ENCODE assay signal across 1 cellular context in the genomic region with DNA sequence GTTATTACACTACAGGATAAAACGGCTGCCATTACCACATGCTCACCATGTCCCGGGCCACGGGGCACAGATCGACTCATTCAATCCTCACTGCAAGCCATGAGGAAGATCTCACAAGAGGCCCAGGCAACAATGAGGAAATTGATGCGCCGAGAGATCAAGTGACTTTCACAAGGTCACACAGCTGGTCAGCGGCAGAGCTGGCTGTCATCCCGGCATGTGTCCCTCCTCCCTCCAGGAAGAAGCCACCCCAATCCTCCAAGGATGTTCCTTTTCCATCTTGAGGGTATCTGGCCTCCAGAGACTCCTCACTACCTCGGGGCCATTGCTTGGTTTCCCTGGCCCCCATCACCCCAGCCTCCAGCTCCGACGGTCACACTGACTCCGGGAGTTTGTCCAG.
TF ChIP-seq lines count a peak whose summit lies in the region.

No MANE protein-coding gene starts in this region.

TF ChIP-seq in GM23338, 12 proteins besides CTCF, POLR2A, EP300 and RAD21 (continued from another document):
- TF ChIP-seq, protein P1, sequence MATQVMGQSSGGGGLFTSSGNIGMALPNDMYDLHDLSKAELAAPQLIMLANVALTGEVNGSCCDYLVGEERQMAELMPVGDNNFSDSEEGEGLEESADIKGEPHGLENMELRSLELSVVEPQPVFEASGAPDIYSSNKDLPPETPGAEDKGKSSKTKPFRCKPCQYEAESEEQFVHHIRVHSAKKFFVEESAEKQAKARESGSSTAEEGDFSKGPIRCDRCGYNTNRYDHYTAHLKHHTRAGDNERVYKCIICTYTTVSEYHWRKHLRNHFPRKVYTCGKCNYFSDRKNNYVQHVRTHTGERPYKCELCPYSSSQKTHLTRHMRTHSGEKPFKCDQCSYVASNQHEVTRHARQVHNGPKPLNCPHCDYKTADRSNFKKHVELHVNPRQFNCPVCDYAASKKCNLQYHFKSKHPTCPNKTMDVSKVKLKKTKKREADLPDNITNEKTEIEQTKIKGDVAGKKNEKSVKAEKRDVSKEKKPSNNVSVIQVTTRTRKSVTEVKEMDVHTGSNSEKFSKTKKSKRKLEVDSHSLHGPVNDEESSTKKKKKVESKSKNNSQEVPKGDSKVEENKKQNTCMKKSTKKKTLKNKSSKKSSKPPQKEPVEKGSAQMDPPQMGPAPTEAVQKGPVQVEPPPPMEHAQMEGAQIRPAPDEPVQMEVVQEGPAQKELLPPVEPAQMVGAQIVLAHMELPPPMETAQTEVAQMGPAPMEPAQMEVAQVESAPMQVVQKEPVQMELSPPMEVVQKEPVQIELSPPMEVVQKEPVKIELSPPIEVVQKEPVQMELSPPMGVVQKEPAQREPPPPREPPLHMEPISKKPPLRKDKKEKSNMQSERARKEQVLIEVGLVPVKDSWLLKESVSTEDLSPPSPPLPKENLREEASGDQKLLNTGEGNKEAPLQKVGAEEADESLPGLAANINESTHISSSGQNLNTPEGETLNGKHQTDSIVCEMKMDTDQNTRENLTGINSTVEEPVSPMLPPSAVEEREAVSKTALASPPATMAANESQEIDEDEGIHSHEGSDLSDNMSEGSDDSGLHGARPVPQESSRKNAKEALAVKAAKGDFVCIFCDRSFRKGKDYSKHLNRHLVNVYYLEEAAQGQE (IDR thresholded peaks at IDR 0.05; ENCODE audit: unreplicated experiment) = no peak
- TF ChIP-seq CREB1 (CRISPR knock-in tag; IDR thresholded peaks at IDR 0.05; ENCODE audit: low read depth) (no peak), ZNF114 (CRISPR knock-in tag; IDR thresholded peaks at IDR 0.05) (no peak), EZH2phosphoT487 (IDR thresholded peaks at IDR 0.05; ENCODE audit: unreplicated experiment) (no peak), JUNB (IDR thresholded peaks at IDR 0.05; ENCODE audit: unreplicated experiment) (no peak), POLR2AphosphoS5 (IDR thresholded peaks at IDR 0.05; ENCODE audit: low read depth) (no peak), ZNF331 (CRISPR knock-in tag; IDR thresholded peaks at IDR 0.05; ENCODE audit: low read depth) (no peak)
- TF ChIP-seq, protein P2, sequence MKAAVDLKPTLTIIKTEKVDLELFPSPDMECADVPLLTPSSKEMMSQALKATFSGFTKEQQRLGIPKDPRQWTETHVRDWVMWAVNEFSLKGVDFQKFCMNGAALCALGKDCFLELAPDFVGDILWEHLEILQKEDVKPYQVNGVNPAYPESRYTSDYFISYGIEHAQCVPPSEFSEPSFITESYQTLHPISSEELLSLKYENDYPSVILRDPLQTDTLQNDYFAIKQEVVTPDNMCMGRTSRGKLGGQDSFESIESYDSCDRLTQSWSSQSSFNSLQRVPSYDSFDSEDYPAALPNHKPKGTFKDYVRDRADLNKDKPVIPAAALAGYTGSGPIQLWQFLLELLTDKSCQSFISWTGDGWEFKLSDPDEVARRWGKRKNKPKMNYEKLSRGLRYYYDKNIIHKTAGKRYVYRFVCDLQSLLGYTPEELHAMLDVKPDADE (IDR thresholded peaks at IDR 0.05) = no peak
- TF ChIP-seq, protein P3, sequence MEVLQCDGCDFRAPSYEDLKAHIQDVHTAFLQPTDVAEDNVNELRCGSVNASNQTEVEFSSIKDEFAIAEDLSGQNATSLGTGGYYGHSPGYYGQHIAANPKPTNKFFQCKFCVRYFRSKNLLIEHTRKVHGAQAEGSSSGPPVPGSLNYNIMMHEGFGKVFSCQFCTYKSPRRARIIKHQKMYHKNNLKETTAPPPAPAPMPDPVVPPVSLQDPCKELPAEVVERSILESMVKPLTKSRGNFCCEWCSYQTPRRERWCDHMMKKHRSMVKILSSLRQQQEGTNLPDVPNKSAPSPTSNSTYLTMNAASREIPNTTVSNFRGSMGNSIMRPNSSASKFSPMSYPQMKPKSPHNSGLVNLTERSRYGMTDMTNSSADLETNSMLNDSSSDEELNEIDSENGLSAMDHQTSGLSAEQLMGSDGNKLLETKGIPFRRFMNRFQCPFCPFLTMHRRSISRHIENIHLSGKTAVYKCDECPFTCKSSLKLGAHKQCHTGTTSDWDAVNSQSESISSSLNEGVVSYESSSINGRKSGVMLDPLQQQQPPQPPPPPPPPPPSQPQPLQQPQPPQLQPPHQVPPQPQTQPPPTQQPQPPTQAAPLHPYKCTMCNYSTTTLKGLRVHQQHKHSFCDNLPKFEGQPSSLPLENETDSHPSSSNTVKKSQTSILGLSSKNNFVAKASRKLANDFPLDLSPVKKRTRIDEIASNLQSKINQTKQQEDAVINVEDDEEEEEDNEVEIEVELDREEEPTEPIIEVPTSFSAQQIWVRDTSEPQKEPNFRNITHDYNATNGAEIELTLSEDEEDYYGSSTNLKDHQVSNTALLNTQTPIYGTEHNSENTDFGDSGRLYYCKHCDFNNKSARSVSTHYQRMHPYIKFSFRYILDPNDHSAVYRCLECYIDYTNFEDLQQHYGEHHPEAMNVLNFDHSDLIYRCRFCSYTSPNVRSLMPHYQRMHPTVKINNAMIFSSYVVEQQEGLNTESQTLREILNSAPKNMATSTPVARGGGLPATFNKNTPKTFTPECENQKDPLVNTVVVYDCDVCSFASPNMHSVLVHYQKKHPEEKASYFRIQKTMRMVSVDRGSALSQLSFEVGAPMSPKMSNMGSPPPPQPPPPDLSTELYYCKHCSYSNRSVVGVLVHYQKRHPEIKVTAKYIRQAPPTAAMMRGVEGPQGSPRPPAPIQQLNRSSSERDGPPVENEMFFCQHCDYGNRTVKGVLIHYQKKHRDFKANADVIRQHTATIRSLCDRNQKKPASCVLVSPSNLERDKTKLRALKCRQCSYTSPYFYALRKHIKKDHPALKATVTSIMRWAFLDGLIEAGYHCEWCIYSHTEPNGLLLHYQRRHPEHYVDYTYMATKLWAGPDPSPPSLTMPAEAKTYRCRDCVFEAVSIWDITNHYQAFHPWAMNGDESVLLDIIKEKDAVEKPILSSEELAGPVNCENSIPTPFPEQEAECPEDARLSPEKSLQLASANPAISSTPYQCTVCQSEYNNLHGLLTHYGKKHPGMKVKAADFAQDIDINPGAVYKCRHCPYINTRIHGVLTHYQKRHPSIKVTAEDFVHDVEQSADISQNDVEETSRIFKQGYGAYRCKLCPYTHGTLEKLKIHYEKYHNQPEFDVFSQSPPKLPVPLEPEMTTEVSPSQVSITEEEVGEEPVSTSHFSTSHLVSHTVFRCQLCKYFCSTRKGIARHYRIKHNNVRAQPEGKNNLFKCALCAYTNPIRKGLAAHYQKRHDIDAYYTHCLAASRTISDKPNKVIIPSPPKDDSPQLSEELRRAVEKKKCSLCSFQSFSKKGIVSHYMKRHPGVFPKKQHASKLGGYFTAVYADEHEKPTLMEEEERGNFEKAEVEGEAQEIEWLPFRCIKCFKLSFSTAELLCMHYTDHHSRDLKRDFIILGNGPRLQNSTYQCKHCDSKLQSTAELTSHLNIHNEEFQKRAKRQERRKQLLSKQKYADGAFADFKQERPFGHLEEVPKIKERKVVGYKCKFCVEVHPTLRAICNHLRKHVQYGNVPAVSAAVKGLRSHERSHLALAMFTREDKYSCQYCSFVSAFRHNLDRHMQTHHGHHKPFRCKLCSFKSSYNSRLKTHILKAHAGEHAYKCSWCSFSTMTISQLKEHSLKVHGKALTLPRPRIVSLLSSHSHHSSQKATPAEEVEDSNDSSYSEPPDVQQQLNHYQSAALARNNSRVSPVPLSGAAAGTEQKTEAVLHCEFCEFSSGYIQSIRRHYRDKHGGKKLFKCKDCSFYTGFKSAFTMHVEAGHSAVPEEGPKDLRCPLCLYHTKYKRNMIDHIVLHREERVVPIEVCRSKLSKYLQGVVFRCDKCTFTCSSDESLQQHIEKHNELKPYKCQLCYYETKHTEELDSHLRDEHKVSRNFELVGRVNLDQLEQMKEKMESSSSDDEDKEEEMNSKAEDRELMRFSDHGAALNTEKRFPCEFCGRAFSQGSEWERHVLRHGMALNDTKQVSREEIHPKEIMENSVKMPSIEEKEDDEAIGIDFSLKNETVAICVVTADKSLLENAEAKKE (CRISPR knock-in tag; IDR thresholded peaks at IDR 0.05) = no peak
